Comparison of ENCODE assay signal across 8 cellular contexts in the genomic region with DNA sequence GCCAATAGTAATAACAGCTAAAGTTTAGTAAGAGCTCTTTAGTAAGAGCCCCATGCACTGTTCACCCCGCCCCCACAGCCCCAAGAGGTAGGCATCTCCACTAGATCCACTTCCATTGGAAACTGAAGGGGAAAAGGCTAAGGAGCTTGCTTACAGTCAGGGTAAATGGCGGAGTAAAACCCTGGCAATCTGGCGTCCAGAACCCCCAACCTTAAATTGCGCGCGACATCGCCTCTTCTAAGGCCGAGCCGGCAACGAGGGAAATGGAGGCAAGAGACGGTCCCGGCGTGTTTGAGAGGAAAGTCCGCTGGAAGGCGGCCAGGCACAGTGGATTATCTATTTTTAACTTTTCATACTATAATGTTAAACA. TPM values are rescaled to one million over a fixed set of nuclear protein-coding genes. Genes with fewer than 3 reads are reported as not detected.
DNase-seq lines count a peak whose midpoint lies in the region; ATAC-seq, FAIRE-seq and TF ChIP-seq lines count a peak whose summit lies in the region.

No MANE protein-coding gene starts in this region.

- H3K4me2 ChIP-seq in OCI-LY3 (ENCODE audit: low read length) (peak overlapping the region; percentile 96), HepG2 (ENCODE audit: low read depth, low read length) (peak overlapping the region; percentile 75)

- H3K27me3 Mint-ChIP-seq in CD4-positive, alpha-beta T cell = no peaks in the 10 kb centered on the region
- H3K27me3 Mint-ChIP-seq in MCF 10A (ENCODE audit: insufficient read depth, unreplicated experiment) = no peaks in the 10 kb centered on the region

- H3K4me1 Mint-ChIP-seq in CD4-positive, alpha-beta T cell (ENCODE audit: low read depth) = peaks cover 37% of the 10 kb centered on the region
- peaks cover 18% of the 10 kb centered on the region for H3K4me1 Mint-ChIP-seq in MCF 10A (ENCODE audit: insufficient read depth, unreplicated experiment)

- no peak for TF ChIP-seq CTCF in CD4-positive, alpha-beta T cell (IDR thresholded peaks at IDR 0.05)
- TF ChIP-seq CTCF in OCI-LY3 (IDR thresholded peaks at IDR 0.05; ENCODE audit: low read depth, low read length) (no peak), MCF 10A (IDR thresholded peaks at IDR 0.05; ENCODE audit: unreplicated experiment) (no peak), HepG2 (CRISPR knock-in tag; IDR thresholded peaks at IDR 0.05) (no peak)

- peak overlapping the region; percentile 95 for H3K9ac ChIP-seq in OCI-LY3 (ENCODE audit: low read length)
- H3K9ac ChIP-seq in HepG2 (ENCODE audit: insufficient read depth, low read depth, low read length) = peak overlapping the region; percentile 90

- H3K27ac ChIP-seq in CD4-positive, alpha-beta T cell (ENCODE audit: low read depth, low read length) = peak overlapping the region; percentile 21
- H3K27ac ChIP-seq in OCI-LY3 (ENCODE audit: low read length) (peak overlapping the region; percentile 94), HepG2 (ENCODE audit: extremely low read length, insufficient read depth, low read length) (peak overlapping the region; percentile 98), substantia nigra (ENCODE audit: low read depth, low read length, poor library complexity, severe bottlenecking) (peak overlapping the region; percentile 89)

- H3K36me3 Mint-ChIP-seq in CD4-positive, alpha-beta T cell (ENCODE audit: low read depth) = peaks cover 32% of the 10 kb centered on the region
- H3K36me3 Mint-ChIP-seq in MCF 10A (ENCODE audit: insufficient read depth, unreplicated experiment) = peaks cover 23% of the 10 kb centered on the region

- no peaks in the 10 kb centered on the region for H3K9me3 Mint-ChIP-seq in CD4-positive, alpha-beta T cell
- H3K9me3 Mint-ChIP-seq in MCF 10A (ENCODE audit: unreplicated experiment) = no peaks in the 10 kb centered on the region

- no peaks in the 10 kb centered on the region for H3K9me3 ChIP-seq in CD4-positive, alpha-beta T cell (ENCODE audit: control insufficient read depth, low read length)
- H3K9me3 ChIP-seq in OCI-LY3 (ENCODE audit: insufficient read depth, low read length) (no peaks in the 10 kb centered on the region), HepG2 (ENCODE audit: low read length) (no peaks in the 10 kb centered on the region)

- TF ChIP-seq EP300 in HepG2 (IDR thresholded peaks at IDR 0.05; ENCODE audit: low read depth in 2 of 2, low read length in 2 of 2) (no peak), HepG2 (CRISPR knock-in tag; IDR thresholded peaks at IDR 0.05; ENCODE audit: borderline replicate concordance) (no peak)

- peak overlapping the region; percentile 77 for H2AFZ ChIP-seq in OCI-LY3 (ENCODE audit: low read depth, low read length)
- peak overlapping the region; percentile 93 for H2AFZ ChIP-seq in HepG2 (ENCODE audit: low read length)

- H3K4me3 ChIP-seq in OCI-LY3 (ENCODE audit: low read length) = peak overlapping the region; percentile 81
- H3K4me3 ChIP-seq in HepG2 (replicated peaks in 1 of 3; ENCODE audit: insufficient read depth in 1 of 3, low read depth in 2 of 3, low read length in 3 of 3) = peak overlapping the region; percentile 72 to 96 (median 88)

- no peak for FAIRE-seq in HepG2 (lab: Jason Lieb, UNC)

- peaks cover 5% of the 10 kb centered on the region for H4K20me1 ChIP-seq in OCI-LY3 (ENCODE audit: insufficient read depth, low read length)
- H4K20me1 ChIP-seq in HepG2 (ENCODE audit: insufficient read depth, low read length) = no peaks in the 10 kb centered on the region; the same call in 1 of the 2 replicates

- TF ChIP-seq POLR2A in HepG2 (IDR thresholded peaks at IDR 0.05; ENCODE audit: insufficient read depth in 1 of 2, low read depth in 2 of 2, low read length in 2 of 2) = no peak

- peak overlapping the region; percentile 99 for H3K4me3 Mint-ChIP-seq in CD4-positive, alpha-beta T cell
- H3K4me3 Mint-ChIP-seq in MCF 10A (ENCODE audit: unreplicated experiment) = peak overlapping the region; percentile 98

- H3K27me3 ChIP-seq in CD4-positive, alpha-beta T cell (ENCODE audit: control insufficient read depth, insufficient read depth, low read length) = no peaks in the 10 kb centered on the region
- H3K27me3 ChIP-seq in OCI-LY3 (ENCODE audit: low read depth, low read length) = no peaks in the 10 kb centered on the region
- H3K27me3 ChIP-seq in HepG2 (ENCODE audit: control insufficient read depth in 1 of 2, insufficient read depth in 2 of 2, low read length in 2 of 2) = no peaks in the 10 kb centered on the region; a peak in 1 of 5 replicates

- H3K4me1 ChIP-seq in OCI-LY3 (ENCODE audit: low read length) (peaks cover 35% of the 10 kb centered on the region), HepG2 (ENCODE audit: insufficient read depth, low read length) (peaks cover 37% of the 10 kb centered on the region)

- TSS peak; percentile 55 for BruUV-seq in MCF 10A (replicated peaks; lab: Mats Ljungman, UMichigan)
- BruUV-seq in HepG2 (replicated peaks; lab: Mats Ljungman, UMichigan) = TSS peak; percentile 81

- TF ChIP-seq RAD21 in HepG2 (CRISPR knock-in tag; IDR thresholded peaks at IDR 0.05) = no peak

- H3K36me3 ChIP-seq in OCI-LY3 (replicated peaks; ENCODE audit: low read depth, low read length) (peaks cover 19% of the 10 kb centered on the region), HepG2 (replicated peaks in 1 of 2; ENCODE audit: control insufficient read depth in 1 of 2, insufficient read depth in 2 of 2, low read length in 2 of 2) (peaks cover 0 to 5% of the 10 kb centered on the region in 2 experiments; a peak in 1 of 5 replicates)

- peak in 3 of 10 experiments; percentile 0 to 4 (median 2) for DNase-seq in CD4-positive, alpha-beta T cell
- DNase-seq in MCF 10A (ENCODE audit: unreplicated experiment) = no peak
- DNase-seq in HepG2 (ENCODE audit: low spot score) = no peak
- peak in 7 of 49 donors; percentile 11 to 87 (median 51) for DNase-seq in substantia nigra (lab: John Stamatoyannopoulos, UW)
- no peak for DNase-seq in foreskin melanocyte

- under 1% methylated on average over 15 of the region's 15 CpGs for WGBS in HepG2 (ENCODE audit: low lambda C conversion rate)

- POLR2A ChIA-PET in CD4-positive, alpha-beta T cell (lab: Charles Lee) = interaction anchor here (0.8 to 4.8 kb wide), 19 partner anchors 9 to 924 kb away, joined by 3 to 124 read pairs (median 5); a partner anchor contains a TSS
- POLR2A ChIA-PET in MCF 10A (lab: Yijun Ruan, JAX) = interaction anchor here (0.5 to 4.8 kb wide), 16 partner anchors 8 to 1158 kb away, joined by 3 to 63 read pairs (median 4); a partner anchor contains a TSS
- POLR2A ChIA-PET in HepG2 (lab: Yijun Ruan, JAX) = interaction anchor here (1.0 to 2.2 kb wide), 4 partner anchors 17 to 90 kb away, joined by 4 to 19 read pairs (median 10); a partner anchor contains a TSS

- peak; percentile 4 for ATAC-seq in CD4-positive, alpha-beta T cell (ENCODE audit: poor library complexity)
- ATAC-seq in GM19025 (IDR thresholded peaks at IDR 0.05; ENCODE audit: low read depth, unreplicated experiment) = peak; percentile 6
- peak; percentile 13 for ATAC-seq in HG03159 (IDR thresholded peaks at IDR 0.05; ENCODE audit: unreplicated experiment)
- ATAC-seq in HepG2 = peak; percentile 15

- H3K79me2 ChIP-seq in OCI-LY3 (ENCODE audit: low read length) (peaks cover 96% of the 10 kb centered on the region), HepG2 (ENCODE audit: insufficient read depth, low read length) (peaks cover 37% of the 10 kb centered on the region)

- intact Hi-C loops in CD4-positive, alpha-beta T cell (cut with DNase I, micrococcal nuclease) = loop anchor here in 1 of 2 experiments (2.0 to 5.0 kb wide), 2 partner anchors 90 to 922 kb away; a partner anchor contains a TSS
- intact Hi-C loops in MCF 10A (cut with micrococcal nuclease) (loop anchor here (2.0 kb wide), 1 partner anchor 90 kb away; a partner anchor contains a TSS), HepG2 (cut with micrococcal nuclease; ENCODE audit: unreplicated experiment) (no loop called here)

- in situ Hi-C loops in HepG2 (cut with HindIII; ENCODE audit: extremely low pct_ligation_motif_present, low pct_unique_long_range_greater_than_20kb) = no loop called here

- CTCF ChIA-PET in CD4-positive, alpha-beta T cell (lab: Charles Lee) = interaction anchor here (0.9 to 1.9 kb wide), 2 partner anchors 36 to 90 kb away, joined by 4 to 7 read pairs; a partner anchor contains a TSS
- CTCF ChIA-PET in MCF 10A (lab: Yijun Ruan, JAX) (no interaction called here), HepG2 (lab: Yijun Ruan, JAX; ENCODE audit: low intra/inter-chr PET ratio, low total read pairs) (no interaction called here)

- peak overlapping the region; percentile 99 for H3K27ac Mint-ChIP-seq in CD4-positive, alpha-beta T cell
- H3K27ac Mint-ChIP-seq in MCF 10A (ENCODE audit: low read depth, unreplicated experiment) = peak overlapping the region; percentile 95

TF ChIP-seq in HepG2, 621 proteins besides CTCF, POLR2A, EP300 and RAD21 (continues in another document):
- TF ChIP-seq SAFB2 (CRISPR knock-in tag; IDR thresholded peaks at IDR 0.05; ENCODE audit: borderline replicate concordance, low read depth) = 0 out of 2 replicates have a peak, but pooled peaks have one; percentile 4

RNA-seq across cellular contexts. Expression of a gene that starts 0.6 kb away (rescaled TPM):
- total RNA-seq in CD4-positive, alpha-beta T cell = 10 to 100 TPM; 45.9 to 52.9 TPM
- 21.7 and 23.4 TPM in 2 replicates for total RNA-seq in MCF 10A (2022)
- 17.5 and 27.1 TPM in 2 replicates for total RNA-seq in HepG2 (2016; rRNA removed; fragmentation: Illumina TruSeq; extraction: Trizol)
- 5.8 and 6.7 TPM in 2 replicates for total RNA-seq in HepG2 (2016; cell fraction: cytosol; rRNA removed; fragmentation: Illumina TruSeq; extraction: Trizol; ENCODE audit: low read depth)
- total RNA-seq in HepG2 (2016; cell fraction: insoluble cytoplasmic fraction; rRNA removed; fragmentation: Illumina TruSeq; extraction: Trizol) = 17.3 and 27.8 TPM in 2 replicates
- 15.9 and 17.8 TPM in 2 replicates for total RNA-seq in HepG2 (2016; cell fraction: membrane; rRNA removed; fragmentation: Illumina TruSeq; extraction: Trizol)
- 15.2 and 16.7 TPM in 2 replicates for total RNA-seq in HepG2 (2016; cell fraction: nucleus; rRNA removed; fragmentation: Illumina TruSeq; extraction: Trizol)
- polyA plus RNA-seq in HepG2 (2011; rRNA removed) = 4.8 and 6.0 TPM in 2 replicates
- polyA plus RNA-seq in HepG2 (2011; cell fraction: cytosol; rRNA removed) = 2.4 and 3.7 TPM in 2 replicates
- polyA plus RNA-seq in HepG2 (2011; cell fraction: nucleus; rRNA removed) = 2.1 and 2.8 TPM in 2 replicates
- polyA plus RNA-seq in HepG2 (2012) = 6.0 and 8.6 TPM in 2 replicates
- polyA plus RNA-seq in HepG2 (2016; cell fraction: cytosol; fragmentation: Illumina TruSeq; extraction: Trizol; ENCODE audit: low read depth) = 2.4 and 2.5 TPM in 2 replicates
- 20.7 and 23.0 TPM in 2 replicates for polyA plus RNA-seq in HepG2 (2016; cell fraction: insoluble cytoplasmic fraction; fragmentation: Illumina TruSeq; extraction: Trizol; ENCODE audit: low read depth)
- 6.5 and 6.9 TPM in 2 replicates for polyA plus RNA-seq in HepG2 (2016; cell fraction: membrane; fragmentation: Illumina TruSeq; extraction: Trizol; ENCODE audit: low read depth)
- polyA plus RNA-seq in HepG2 (2016; cell fraction: nucleus; fragmentation: Illumina TruSeq; extraction: Trizol; ENCODE audit: insufficient read depth, low read depth) = 13.6 and 16.4 TPM in 2 replicates
- 6.3 and 9.7 TPM in 2 replicates for polyA minus RNA-seq in HepG2 (2011; rRNA and poly(A)+ RNA removed; ENCODE audit: low replicate concordance)
- polyA minus RNA-seq in HepG2 (2011; cell fraction: cytosol; rRNA and poly(A)+ RNA removed) = 11.0 and 13.6 TPM in 2 replicates
- polyA minus RNA-seq in HepG2 (2011; cell fraction: nucleus; rRNA and poly(A)+ RNA removed) = 19.3 and 30.7 TPM in 2 replicates

Comparison
In these comparisons a context has a peak if more than half of its experiments do, and no peak if none do; other contexts are left out.
1. H3K27ac ChIP-seq: peak in every context shown above with its lines; median percentile 98 in HepG2; 94 in OCI-LY3; 89 in substantia nigra; 21 in CD4-positive, alpha-beta T cell.